In the genomic region with DNA sequence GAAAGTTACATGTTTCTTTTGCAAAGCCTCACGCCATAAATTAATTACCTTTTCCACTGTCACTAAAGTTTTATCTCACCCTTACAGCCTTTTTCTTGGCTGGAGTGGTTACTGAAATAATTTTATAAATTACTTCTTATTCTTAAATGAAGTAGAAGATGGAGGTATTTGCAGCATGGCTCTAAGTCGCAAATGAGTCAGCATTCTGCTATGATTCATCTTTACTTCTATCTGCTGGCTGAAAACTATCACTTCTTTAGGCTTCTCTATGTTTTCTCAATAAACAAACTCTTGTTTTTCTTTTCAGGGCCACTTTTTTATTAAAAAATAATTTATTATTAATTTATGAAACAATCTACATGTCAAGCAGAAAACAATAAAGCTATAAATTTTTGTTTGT, we compare ENCODE assay signal across 14 cellular contexts.
"Had no signal": no experiment of that assay in that cellular context is flagged by ENCODE, and none has a peak within 500 bp of the region (broad histone marks: within the 10 kb centered on the region; RNA-seq: fewer than 3 reads in every experiment).

No MANE protein-coding gene starts in this region.

- H3K36me3 ChIP-seq: right atrium auricular region, WERI-Rb-1 had no signal

- H3K27ac ChIP-seq: right atrium auricular region, WERI-Rb-1 had no signal

- H3K9me3 ChIP-seq: mucosa of descending colon, right atrium auricular region had no signal

- H3K27me3 ChIP-seq: right atrium auricular region had no signal

- H3K4me1 ChIP-seq: right atrium auricular region had no signal

- FAIRE-seq: small intestine had no signal

- DNase-seq: activated CD4-positive, alpha-beta T cell treated with anti-CD3 and anti-CD28 coated beads for 4 hours; activated CD8-positive, alpha-beta memory T cell treated with anti-CD3 and anti-CD28 coated beads for 24 hours; activated naive CD4-positive, alpha-beta T cell treated with Interleukin-2 at 50 U/mL for 16 hours; activated naive CD8-positive, alpha-beta T cell treated with anti-CD3 and anti-CD28 coated beads, Interleukin-2, amount 50 U/mL, for 24 hours; hypothalamus; left cardiac atrium; mucosa of descending colon; naive thymus-derived CD8-positive, alpha-beta T cell; nucleus accumbens; small intestine; T1000; WERI-Rb-1 had no signal

- ATAC-seq: activated naive CD8-positive, alpha-beta T cell treated with anti-CD3 and anti-CD28 coated beads, Interleukin-2, amount 50 U/mL, for 24 hours; left cardiac atrium; mucosa of descending colon; naive thymus-derived CD8-positive, alpha-beta T cell had no signal

- H3K4me3 ChIP-seq: lung, mucosa of descending colon, right atrium auricular region had no signal
